21 cellular contexts compared by ENCODE assay signal in genomic region chr7:72337822-72338167, GRCh38.
DNase-seq lines count a peak whose midpoint lies in the region; ATAC-seq, FAIRE-seq and TF ChIP-seq lines count a peak whose summit lies in the region.
"Had no signal": no experiment of that assay in that cellular context is flagged by ENCODE, and none has a peak within 500 bp of the region (broad histone marks: within the 10 kb centered on the region; RNA-seq: fewer than 3 reads in every experiment).

No MANE protein-coding gene starts in this region.

- H3K27ac Mint-ChIP-seq in glutamatergic neuron (ENCODE audit: unreplicated experiment) (no peak overlapping the region), nephron progenitor cell (no peak overlapping the region)
- H3K27ac Mint-ChIP-seq: activated B cell treated with CpG ODN at 0.5 μM for 24 hours had no signal

- no peaks in the 10 kb centered on the region for H3K36me3 ChIP-seq in PC-9 (ENCODE audit: low read depth)
- H3K36me3 ChIP-seq: brain microvascular endothelial cell, MG63, SJCRH30 had no signal

- TF ChIP-seq CTCF in glutamatergic neuron (IDR thresholded peaks at IDR 0.05; ENCODE audit: partially characterized antibody, unreplicated experiment) (no peak), nephron progenitor cell (IDR thresholded peaks at IDR 0.05) (no peak), PC-9 (conservative IDR thresholded peaks at IDR 0.05) (no peak)

- H3K9me3 ChIP-seq in PC-9 (ENCODE audit: insufficient read depth, low read depth): no peaks in the 10 kb centered on the region
- H3K9me3 ChIP-seq: MG63, SJCRH30 had no signal

- peak overlapping the region; percentile 85 for H3K4me3 Mint-ChIP-seq in glutamatergic neuron (ENCODE audit: unreplicated experiment)
- peak overlapping the region; percentile 85 for H3K4me3 Mint-ChIP-seq in nephron progenitor cell
- H3K4me3 Mint-ChIP-seq: activated B cell treated with CpG ODN at 0.5 μM for 24 hours had no signal

- DNase-seq in DMS 273 (lab: John Stamatoyannopoulos, UW; ENCODE audit: unreplicated experiment): peak; percentile 49
- no peak for DNase-seq in DMS 273 treated with DMSO at 0.1 percent for 48 hours (lab: John Stamatoyannopoulos, UW)
- no peak for DNase-seq in glutamatergic neuron
- no peak for DNase-seq in nephron progenitor cell
- DNase-seq in PC-9: no peak
- DNase-seq in NCI-H748 treated with DMSO at 0.1 percent for 48 hours (lab: John Stamatoyannopoulos, UW): no peak
- DNase-seq in urothelium cell line (ENCODE audit: low spot score): no peak
- DNase-seq: activated B cell treated with CpG ODN at 0.5 μM for 24 hours; activated naive CD4-positive, alpha-beta T cell treated with Interleukin-2 at 50 U/mL for 16 hours; brain microvascular endothelial cell; effector CD4-positive, alpha-beta T cell; mesenchymal stem cell; MG63; NCI-H1436 treated with DMSO at 0.1 percent for 48 hours; NCI-H345; SJCRH30; small intestine; stimulated activated CD8-positive, alpha-beta memory T cell treated with anti-CD3 and anti-CD28 coated beads, Interleukin-4, amount 100 ng/mL, for 48 hours had no signal

- no peak overlapping the region for H3K27ac ChIP-seq in PC-9
- H3K27ac ChIP-seq: 22Rv1, brain microvascular endothelial cell, SJCRH30 had no signal

- H3K4me1 Mint-ChIP-seq in glutamatergic neuron (ENCODE audit: low read depth, unreplicated experiment) (peaks cover under 1% of the 10 kb centered on the region), nephron progenitor cell (peaks cover 21% of the 10 kb centered on the region)
- H3K4me1 Mint-ChIP-seq: activated B cell treated with CpG ODN at 0.5 μM for 24 hours had no signal

- intact Hi-C loops in PC-9 (cut with micrococcal nuclease; ENCODE audit: unreplicated experiment): no loop called here

- no peaks in the 10 kb centered on the region for H4K20me1 ChIP-seq in PC-9 (ENCODE audit: insufficient read depth)

- H3K36me3 Mint-ChIP-seq in glutamatergic neuron (ENCODE audit: unreplicated experiment) (peaks cover 18% of the 10 kb centered on the region), nephron progenitor cell (ENCODE audit: low read depth) (peaks cover 14% of the 10 kb centered on the region)

- H3K4me3 ChIP-seq in PC-9: no peak overlapping the region
- H3K4me3 ChIP-seq: K562, MG63, SJCRH30 had no signal

- no peak overlapping the region for H2AFZ ChIP-seq in PC-9

- no peaks in the 10 kb centered on the region for H3K4me1 ChIP-seq in PC-9 (replicated peaks; ENCODE audit: insufficient read depth)
- H3K4me1 ChIP-seq: SJCRH30 had no signal

- POLR2A ChIA-PET in PC-9 (lab: Charles Lee; ENCODE audit: unreplicated experiment): no interaction called here

- FAIRE-seq in urothelium cell line (lab: Jason Lieb, UNC): no peak
- FAIRE-seq: K562, small intestine had no signal

- H3K4me2 ChIP-seq in PC-9: no peak overlapping the region

- H3F3A ChIP-seq in PC-9 (ENCODE audit: insufficient read depth, low read depth): no peaks in the 10 kb centered on the region

- no peaks in the 10 kb centered on the region for H3K79me2 ChIP-seq in PC-9 (ENCODE audit: low read depth)

- BruUV-seq in PC-9 (replicated peaks; lab: Mats Ljungman, UMichigan): no TSS peak

- H3K9me3 Mint-ChIP-seq in glutamatergic neuron (ENCODE audit: unreplicated experiment): peaks cover 5% of the 10 kb centered on the region
- peaks cover 26% of the 10 kb centered on the region for H3K9me3 Mint-ChIP-seq in nephron progenitor cell

- H3K27me3 ChIP-seq in PC-9 (ENCODE audit: insufficient read depth, low read depth): peaks cover 16% of the 10 kb centered on the region; the same call in 1 of the 2 replicates
- H3K27me3 ChIP-seq: SJCRH30 had no signal

- H3K27me3 Mint-ChIP-seq in glutamatergic neuron (ENCODE audit: unreplicated experiment) (peaks cover 17% of the 10 kb centered on the region), nephron progenitor cell (ENCODE audit: low read depth, poor library complexity) (peaks cover 54% of the 10 kb centered on the region)

- no peaks in the 10 kb centered on the region for H3K9me2 ChIP-seq in PC-9 (ENCODE audit: insufficient read depth)

- no peak for ATAC-seq in HG02885 (IDR thresholded peaks at IDR 0.05; ENCODE audit: poor library complexity, unreplicated experiment)
- ATAC-seq: K562 had no signal

- CTCF ChIA-PET in PC-9 (lab: Charles Lee): no interaction called here
